Comparison of ENCODE assay signal across 8 cellular contexts in genomic region chr21:46189213-46189958, GRCh38. TPM values are rescaled to one million over a fixed set of nuclear protein-coding genes. Genes with fewer than 3 reads are reported as not detected.
DNase-seq lines count a peak whose midpoint lies in the region; ATAC-seq and TF ChIP-seq lines count a peak whose summit lies in the region.

No MANE protein-coding gene starts in this region.

- DNase-seq in HT1080 (ENCODE audit: low read depth), result peak; percentile 50
- peak; percentile 65 for DNase-seq in astrocyte of the spinal cord (ENCODE audit: low read depth, low spot score)
- DNase-seq in hepatic stellate cell (ENCODE audit: low spot score), result peak; percentile 67
- peak; percentile 36 for DNase-seq in smooth muscle cell of the brain vasculature (ENCODE audit: low read depth, low spot score)
- DNase-seq in activated CD4-positive, alpha-beta T cell treated with anti-CD3 and anti-CD28 coated beads, Interleukin-2, amount 50 U/mL, for 48 hours, result no peak

- no peak for TF ChIP-seq CTCF in astrocyte of the spinal cord (IDR thresholded peaks at IDR 0.05; ENCODE audit: low read depth, low read length)

- H3K4me3 ChIP-seq in astrocyte of the spinal cord (ENCODE audit: low read depth, low read length), result no peak overlapping the region

- no peak for ATAC-seq in HG02885 (IDR thresholded peaks at IDR 0.05; ENCODE audit: poor library complexity, unreplicated experiment)
- ATAC-seq in GM21390 (IDR thresholded peaks at IDR 0.05; ENCODE audit: unreplicated experiment), result no peak
- ATAC-seq in HG03097 (IDR thresholded peaks at IDR 0.05; ENCODE audit: low FRiP score, unreplicated experiment), result no peak

- in situ Hi-C loops in astrocyte of the spinal cord (cut with HindIII; ENCODE audit: low sequenced_read_pairs), result no loop called here

RNA-seq across cellular contexts. Expression of gene SPATC1L, which starts 5.1 kb away (rescaled TPM):
- 10.9 and 16.4 TPM in 2 replicates for total RNA-seq in HT1080 (2014; rRNA removed; shearing (Covaris generic))
- polyA plus RNA-seq in HT1080 (2015; cell fraction: cytosol; rRNA removed), result 20.6 and 23.6 TPM in 2 replicates
- polyA plus RNA-seq in HT1080 (2015; cell fraction: nucleus; rRNA removed), result 12.6 and 13.9 TPM in 2 replicates

RNA-seq across cellular contexts. Expression of gene FTCD, which starts 34.0 kb away (rescaled TPM):
- total RNA-seq in HT1080 (2014; rRNA removed; shearing (Covaris generic)), result 0.13 and 0.69 TPM in 2 replicates
- not detected in 2 replicates for polyA plus RNA-seq in HT1080 (2015; cell fraction: cytosol; rRNA removed)
- 0.17 TPM in 1 of 2 replicates, not detected in the other for polyA plus RNA-seq in HT1080 (2015; cell fraction: nucleus; rRNA removed)

RNA-seq across cellular contexts. Expression of gene LSS, which starts 39.2 kb away (rescaled TPM):
- 74.2 and 85.5 TPM in 2 replicates for total RNA-seq in HT1080 (2014; rRNA removed; shearing (Covaris generic))
- 27.5 and 29.2 TPM in 2 replicates for polyA plus RNA-seq in HT1080 (2015; cell fraction: cytosol; rRNA removed)
- polyA plus RNA-seq in HT1080 (2015; cell fraction: nucleus; rRNA removed), result 71.5 and 75.3 TPM in 2 replicates

Comparison
In these comparisons a context has a peak if more than half of its experiments do, and no peak if none do; other contexts are left out.
1. DNase-seq: peak in HT1080 (single experiment), astrocyte of the spinal cord (single experiment), hepatic stellate cell (single experiment) and smooth muscle cell of the brain vasculature (single experiment); none in activated CD4-positive, alpha-beta T cell treated with anti-CD3 and anti-CD28 coated beads, Interleukin-2, amount 50 U/mL, for 48 hours (0 of 2).